In genomic region chr12:91178801-91179200, GRCh38 we compare ENCODE assay signal across 14 cellular contexts. TPM values are rescaled to one million over a fixed set of nuclear protein-coding genes. Genes with fewer than 3 reads are reported as not detected.
A peak's percentile ranks its signal among the peaks of the same experiment; 100 is the strongest.
DNase-seq lines count a peak whose midpoint lies in the region; TF ChIP-seq lines count a peak whose summit lies in the region.
"Had no signal": no experiment of that assay in that cellular context is flagged by ENCODE, and none has a peak within 500 bp of the region (broad histone marks: within the 10 kb centered on the region; RNA-seq: fewer than 3 reads in every experiment).

No MANE protein-coding gene starts in this region.

- H3K27me3 ChIP-seq in mammary epithelial cell (ENCODE audit: insufficient read depth, low read length): no peaks in the 10 kb centered on the region
- no peaks in the 10 kb centered on the region for H3K27me3 ChIP-seq in esophagus muscularis mucosa
- H3K27me3 ChIP-seq in transverse colon: no peaks in the 10 kb centered on the region
- H3K27me3 ChIP-seq: SJSA1 had no signal

- no peaks in the 10 kb centered on the region for H3K36me3 Mint-ChIP-seq in MCF 10A (ENCODE audit: insufficient read depth, unreplicated experiment)
- no peaks in the 10 kb centered on the region for H3K36me3 Mint-ChIP-seq in activated T-cell treated with anti-CD3 and anti-CD28 coated beads, Interleukin-2, amount 50 U/mL, for 24 hours (ENCODE audit: low read depth)

- H3K4me3 ChIP-seq in mammary epithelial cell (replicated peaks in 1 of 3; ENCODE audit: insufficient read depth in 1 of 3, low read depth in 2 of 3, low read length in 3 of 3) (no peak overlapping the region), esophagus muscularis mucosa (peak overlapping the region; percentile 41 to 57 (median 48)), transverse colon (peak overlapping the region in 3 of 4 donors; percentile 15 to 39 (median 15))
- H3K4me3 ChIP-seq: SJSA1 had no signal

- in situ Hi-C loops in mammary epithelial cell (cut with MboI; ENCODE audit: low sequenced_read_pairs in 2 of 2) (loop anchor here in 1 of 2 donors (10.0 kb wide), 1 partner anchor 146 kb away; no protein-coding TSS in a partner anchor), transverse colon (cut with MboI; ENCODE audit: low pct_ligation_motif_present in 1 of 4, low pct_unique_long_range_greater_than_20kb in 1 of 4, low sequenced_read_pairs in 3 of 4) (loop anchor here in 2 of 4 donors (5.0 to 25.0 kb wide), 2 partner anchors 148 to 158 kb away; no protein-coding TSS in a partner anchor)

- H3K27me3 Mint-ChIP-seq in MCF 10A (ENCODE audit: insufficient read depth, unreplicated experiment): peaks cover 41% of the 10 kb centered on the region
- H3K27me3 Mint-ChIP-seq in activated T-cell treated with anti-CD3 and anti-CD28 coated beads, Interleukin-2, amount 50 U/mL, for 24 hours: no peaks in the 10 kb centered on the region

- no peak overlapping the region for H3K4me3 Mint-ChIP-seq in MCF 10A (ENCODE audit: unreplicated experiment)
- no peak overlapping the region for H3K4me3 Mint-ChIP-seq in activated T-cell treated with anti-CD3 and anti-CD28 coated beads, Interleukin-2, amount 50 U/mL, for 24 hours

- no peaks in the 10 kb centered on the region for H3K9me3 ChIP-seq in mammary epithelial cell (replicated peaks; ENCODE audit: insufficient read depth, low read length)
- H3K9me3 ChIP-seq in esophagus muscularis mucosa: no peaks in the 10 kb centered on the region
- no peaks in the 10 kb centered on the region for H3K9me3 ChIP-seq in transverse colon
- H3K9me3 ChIP-seq: Caco-2, SJSA1 had no signal

- no peaks in the 10 kb centered on the region for H3K9me3 Mint-ChIP-seq in MCF 10A (ENCODE audit: unreplicated experiment)
- no peaks in the 10 kb centered on the region for H3K9me3 Mint-ChIP-seq in activated T-cell treated with anti-CD3 and anti-CD28 coated beads, Interleukin-2, amount 50 U/mL, for 24 hours

- BruUV-seq in MCF 10A (replicated peaks; lab: Mats Ljungman, UMichigan) (TSS peak; percentile 28), mammary epithelial cell (replicated peaks; lab: Mats Ljungman, UMichigan) (no TSS peak)

- H3K9ac ChIP-seq in mammary epithelial cell (ENCODE audit: insufficient read depth, low read length): no peak overlapping the region

- DNase-seq in MCF 10A (ENCODE audit: unreplicated experiment): no peak
- DNase-seq in mammary epithelial cell: no peak
- DNase-seq in esophagus muscularis mucosa (ENCODE audit: extremely low spot score): no peak
- peak; percentile 69 for DNase-seq in myocyte (ENCODE audit: low read depth)
- no peak for DNase-seq in transverse colon
- no peak for DNase-seq in activated T-cell treated with anti-CD3 and anti-CD28 coated beads, Interleukin-2, amount 50 U/mL, for 24 hours
- no peak for DNase-seq in activated naive CD4-positive, alpha-beta T cell (lab: John Stamatoyannopoulos, UW)
- DNase-seq in mucosa of gallbladder (ENCODE audit: low spot score): no peak
- DNase-seq: activated CD8-positive, alpha-beta memory T cell treated with anti-CD3 and anti-CD28 coated beads for 24 hours; activated gamma-delta T cell treated with Interleukin-2 at 50 U/mL for 16 hours; Caco-2; stimulated activated CD4-positive, alpha-beta T cell treated with anti-CD3 and anti-CD28 coated beads, Interleukin-4, amount 100 ng/mL, for 1 hour had no signal

- no peaks in the 10 kb centered on the region for H3K79me2 ChIP-seq in mammary epithelial cell (ENCODE audit: insufficient read depth, low read length)

- H3K27ac Mint-ChIP-seq in MCF 10A (ENCODE audit: low read depth, unreplicated experiment): no peak overlapping the region
- no peak overlapping the region for H3K27ac Mint-ChIP-seq in activated T-cell treated with anti-CD3 and anti-CD28 coated beads, Interleukin-2, amount 50 U/mL, for 24 hours

- WGBS in mammary epithelial cell (ENCODE audit: low coverage, missing lambda C conversion rate): 80% methylated on average over 1 of the region's 1 CpG
- 83% methylated on average over 1 of the region's 1 CpG for WGBS in esophagus muscularis mucosa
- 64 to 94% methylated on average over 1 of the region's 1 CpG for WGBS in transverse colon (ENCODE audit: low coverage in 1 of 2), 2 donors

- no peak overlapping the region for H2AFZ ChIP-seq in mammary epithelial cell (ENCODE audit: low read depth, low read length)

- TF ChIP-seq EP300 in esophagus muscularis mucosa (IDR thresholded peaks at IDR 0.05) (no peak), transverse colon (IDR thresholded peaks at IDR 0.05; ENCODE audit: low read depth) (no peak)

- CTCF ChIA-PET in MCF 10A (lab: Yijun Ruan, JAX): interaction anchor here (0.6 to 6.7 kb wide), 8 partner anchors 18 to 425 kb away, joined by 3 to 196 read pairs (median 5); no protein-coding TSS in a partner anchor
- CTCF ChIA-PET in mammary epithelial cell (lab: Charles Lee; ENCODE audit: low non-redundant PET): no interaction called here

- intact Hi-C loops in MCF 10A (cut with micrococcal nuclease) (loop anchor here (1.0 to 5.0 kb wide), 3 partner anchors 148 to 202 kb away; no protein-coding TSS in a partner anchor), mammary epithelial cell (cut with micrococcal nuclease) (loop anchor here (1.0 to 5.0 kb wide), 4 partner anchors 64 to 202 kb away; no protein-coding TSS in a partner anchor), esophagus muscularis mucosa (cut with DNase I) (loop anchor here (5.0 kb wide), 1 partner anchor 148 kb away; no protein-coding TSS in a partner anchor), transverse colon (cut with DNase I; ENCODE audit: low total_unique reads) (loop anchor here (10.0 kb wide), 1 partner anchor 146 kb away; no protein-coding TSS in a partner anchor)

- H4K20me1 ChIP-seq in mammary epithelial cell (ENCODE audit: insufficient read depth, low read length): no peaks in the 10 kb centered on the region

- TF ChIP-seq CTCF in MCF 10A (IDR thresholded peaks at IDR 0.05; ENCODE audit: unreplicated experiment) (no peak), mammary epithelial cell (conservative IDR thresholded peaks at IDR 0.05 in 1 of 2, IDR thresholded peaks at IDR 0.05 in 1 of 2; ENCODE audit: extremely low read depth in 1 of 2, insufficient read depth in 1 of 2, low read depth in 1 of 2, low read length in 2 of 2) (no peak), esophagus muscularis mucosa (IDR thresholded peaks at IDR 0.05) (no peak), transverse colon (IDR thresholded peaks at IDR 0.05) (no peak)

- H3K27ac ChIP-seq in mammary epithelial cell (ENCODE audit: insufficient read depth, low read depth, low read length) (no peak overlapping the region), esophagus muscularis mucosa (replicated peaks in 1 of 4) (peak overlapping the region; percentile 61 to 71 (median 69)), transverse colon (peak overlapping the region; percentile 58 to 77 (median 72))
- H3K27ac ChIP-seq: 22Rv1 had no signal

- dilution Hi-C loops in mammary epithelial cell (cut with HindIII; ENCODE audit: low sequenced_read_pairs): no loop called here

- no peaks in the 10 kb centered on the region for H3K4me1 Mint-ChIP-seq in MCF 10A (ENCODE audit: insufficient read depth, unreplicated experiment)
- H3K4me1 Mint-ChIP-seq in activated T-cell treated with anti-CD3 and anti-CD28 coated beads, Interleukin-2, amount 50 U/mL, for 24 hours (ENCODE audit: low read depth): no peaks in the 10 kb centered on the region

- H3K36me3 ChIP-seq in mammary epithelial cell (ENCODE audit: insufficient read depth, low read length): no peaks in the 10 kb centered on the region
- no peaks in the 10 kb centered on the region for H3K36me3 ChIP-seq in esophagus muscularis mucosa
- no peaks in the 10 kb centered on the region for H3K36me3 ChIP-seq in transverse colon
- H3K36me3 ChIP-seq: SJSA1 had no signal

- no peak overlapping the region for H3K4me2 ChIP-seq in mammary epithelial cell (ENCODE audit: insufficient read depth, low read depth, low read length)

- TF ChIP-seq POLR2A in esophagus muscularis mucosa (IDR thresholded peaks at IDR 0.05; ENCODE audit: low read depth) (no peak), transverse colon (IDR thresholded peaks at IDR 0.05) (no peak)

- no peaks in the 10 kb centered on the region for H3K4me1 ChIP-seq in mammary epithelial cell (ENCODE audit: insufficient read depth, low read length)
- peaks cover 0 to 21% (median 11%) of the 10 kb centered on the region in 4 donors for H3K4me1 ChIP-seq in esophagus muscularis mucosa
- H3K4me1 ChIP-seq in transverse colon: peaks cover 0 to 8% (median 2%) of the 10 kb centered on the region in 4 donors
- H3K4me1 ChIP-seq: Caco-2 had no signal

- POLR2A ChIA-PET in MCF 10A (lab: Yijun Ruan, JAX): interaction anchor here (0.6 to 4.0 kb wide), 5 partner anchors 10 to 963 kb away, joined by 3 to 27 read pairs (median 6); no protein-coding TSS in a partner anchor

RNA-seq across cellular contexts. Expression of gene DCN, which starts 3.8 kb away (rescaled TPM):
- 33.1 and 46.5 TPM in 2 replicates for total RNA-seq in MCF 10A (2022)
- total RNA-seq in mammary epithelial cell: 1 to 10 TPM in 1 of 2 donors, under 1 TPM in 1; 0.75 to 3.2 TPM
- 11.4 TPM for polyA plus RNA-seq in mammary epithelial cell
- not detected for polyA minus RNA-seq in mammary epithelial cell
- 1,000 to 10,000 TPM; 1,186 to 2,089 (median 1,762) TPM for total RNA-seq in esophagus muscularis mucosa
- 356 and 491 TPM in 2 replicates for total RNA-seq in myocyte
- polyA plus RNA-seq in myocyte (2012): 544 TPM
- total RNA-seq in transverse colon: 100 to 1,000 TPM; 133 to 511 (median 276) TPM
- 387 TPM for total RNA-seq in mucosa of gallbladder

Comparison
In these comparisons a context has a peak if more than half of its experiments do, and no peak if none do; other contexts are left out.
1. H3K4me3 ChIP-seq: peak in esophagus muscularis mucosa (4 of 4) and transverse colon (3 of 4); none in mammary epithelial cell (0 of 3).